In genomic region chr10:69728335-69728861, GRCh38 we compare ENCODE assay signal across 13 cellular contexts.
A peak's percentile ranks its signal among the peaks of the same experiment; 100 is the strongest.
DNase-seq lines count a peak whose midpoint lies in the region; ATAC-seq and TF ChIP-seq lines count a peak whose summit lies in the region.
"Had no signal": no experiment of that assay in that cellular context is flagged by ENCODE, and none has a peak within 500 bp of the region (broad histone marks: within the 10 kb centered on the region; RNA-seq: fewer than 3 reads in every experiment).

No MANE protein-coding gene starts in this region.

- WGBS in sigmoid colon, 2 donors, result 25 to 43% methylated on average over 3 of the region's 3 CpGs

- ATAC-seq in stimulated activated naive CD8-positive, alpha-beta T cell treated with anti-CD3 and anti-CD28 coated beads, Interleukin-15, amount 100 ng/mL, for 72 hours, result no peak
- ATAC-seq: mucosa of descending colon had no signal

- TF ChIP-seq EP300 in sigmoid colon (IDR thresholded peaks at IDR 0.05), result no peak

- no peak for TF ChIP-seq POLR2A in sigmoid colon (IDR thresholded peaks at IDR 0.05)

- intact Hi-C loops in sigmoid colon (cut with DNase I), result no loop called here

- H3K27ac Mint-ChIP-seq in stimulated activated naive CD8-positive, alpha-beta T cell treated with anti-CD3 and anti-CD28 coated beads, Interleukin-15, amount 100 ng/mL, for 72 hours, result peak overlapping the region in 1 of 2 donors; percentile 51

- CTCF ChIA-PET in RWPE1 (lab: Yijun Ruan, JAX), result interaction anchor here (0.7 to 1.2 kb wide), 3 partner anchors 84 to 90 kb away, joined by 3 to 5 read pairs (median 3); no protein-coding TSS in a partner anchor

- H3K4me1 ChIP-seq in sigmoid colon, result no peaks in the 10 kb centered on the region

- H3K4me3 ChIP-seq in epithelial cell of proximal tubule (ENCODE audit: low read depth, low read length) (no peak overlapping the region), sigmoid colon (no peak overlapping the region)
- H3K4me3 ChIP-seq: mucosa of descending colon, SK-N-MC had no signal

- H3K36me3 ChIP-seq in sigmoid colon, result no peaks in the 10 kb centered on the region

- DNase-seq in ELF-1 (ENCODE audit: low read depth, low spot score), result peak; percentile 92
- DNase-seq in RWPE1 (ENCODE audit: low spot score), result peak; percentile 87
- peak; percentile 19 for DNase-seq in epithelial cell of proximal tubule (ENCODE audit: low read depth)
- DNase-seq in lung microvascular endothelial cell (ENCODE audit: low read depth in 2 of 2), result peak; percentile 50 to 87
- no peak for DNase-seq in NCI-H2196 (lab: John Stamatoyannopoulos, UW; ENCODE audit: unreplicated experiment)
- no peak for DNase-seq in stimulated activated CD8-positive, alpha-beta memory T cell treated with anti-CD3 and anti-CD28 coated beads, Interleukin-4, amount 100 ng/mL, for 48 hours
- no peak for DNase-seq in sigmoid colon
- no peak for DNase-seq in stimulated activated naive CD8-positive, alpha-beta T cell treated with anti-CD3 and anti-CD28 coated beads, Interleukin-15, amount 100 ng/mL, for 72 hours
- DNase-seq: C1 segment of cervical spinal cord; effector memory CD4-positive, alpha-beta T cell; mucosa of descending colon; NCI-H187 had no signal

- POLR2A ChIA-PET in RWPE1 (lab: Yijun Ruan, JAX; ENCODE audit: low non-redundant PET), result no interaction called here

- H3K27ac ChIP-seq in RWPE1, result peak overlapping the region; percentile 73
- H3K27ac ChIP-seq in sigmoid colon, result no peak overlapping the region
- H3K27ac ChIP-seq: SK-N-MC had no signal

- peaks cover 69% of the 10 kb centered on the region for H3K27me3 Mint-ChIP-seq in stimulated activated naive CD8-positive, alpha-beta T cell treated with anti-CD3 and anti-CD28 coated beads, Interleukin-15, amount 100 ng/mL, for 72 hours

- H3K27me3 ChIP-seq in sigmoid colon, result no peaks in the 10 kb centered on the region

- H3K9me3 ChIP-seq in sigmoid colon, result no peaks in the 10 kb centered on the region
- H3K9me3 ChIP-seq: mucosa of descending colon had no signal

- H3K4me1 Mint-ChIP-seq in stimulated activated naive CD8-positive, alpha-beta T cell treated with anti-CD3 and anti-CD28 coated beads, Interleukin-15, amount 100 ng/mL, for 72 hours, result peaks cover 14% of the 10 kb centered on the region

- no peaks in the 10 kb centered on the region for H3K9me3 Mint-ChIP-seq in stimulated activated naive CD8-positive, alpha-beta T cell treated with anti-CD3 and anti-CD28 coated beads, Interleukin-15, amount 100 ng/mL, for 72 hours

- H3K4me3 Mint-ChIP-seq in stimulated activated naive CD8-positive, alpha-beta T cell treated with anti-CD3 and anti-CD28 coated beads, Interleukin-15, amount 100 ng/mL, for 72 hours, result no peak overlapping the region

- TF ChIP-seq CTCF in RWPE1 (conservative IDR thresholded peaks at IDR 0.05; ENCODE audit: low read depth), result no peak
- no peak for TF ChIP-seq CTCF in epithelial cell of proximal tubule (conservative IDR thresholded peaks at IDR 0.05; ENCODE audit: low read depth, low read length)
- no peak for TF ChIP-seq CTCF in sigmoid colon (IDR thresholded peaks at IDR 0.05)

Comparison
In these comparisons a context has a peak if more than half of its experiments do, and no peak if none do; other contexts are left out.
1. DNase-seq: peak in ELF-1 (single experiment), RWPE1 (single experiment), epithelial cell of proximal tubule (single experiment) and lung microvascular endothelial cell (2 of 2); none in NCI-H2196 (single experiment), stimulated activated CD8-positive, alpha-beta memory T cell treated with anti-CD3 and anti-CD28 coated beads, Interleukin-4, amount 100 ng/mL, for 48 hours (single experiment), sigmoid colon (single experiment) and stimulated activated naive CD8-positive, alpha-beta T cell treated with anti-CD3 and anti-CD28 coated beads, Interleukin-15, amount 100 ng/mL, for 72 hours (0 of 2).